ENCODE assay signal across 36 cellular contexts in genomic region chr4:183733181-183733580, GRCh38.
"Had no signal": no experiment of that assay in that cellular context is flagged by ENCODE, and none has a peak within 500 bp of the region (broad histone marks: within the 10 kb centered on the region; RNA-seq: fewer than 3 reads in every experiment).

No MANE protein-coding gene starts in this region.

- H3K4me1 Mint-ChIP-seq: activated B cell treated with CpG ODN at 0.5 μM for 24 hours; activated CD8-positive, alpha-beta memory T cell treated with anti-CD3 and anti-CD28 coated beads, Interleukin-2, amount 10 ng/mL, durations not matched to agents 7 days and 5 days; activated naive CD4-positive, alpha-beta T cell treated with anti-CD3 and anti-CD28 coated beads, Interleukin-2, amount 50 U/mL, for 24 hours; activated naive CD8-positive, alpha-beta T cell treated with anti-CD3 and anti-CD28 coated beads for 36 hours; activated naive CD8-positive, alpha-beta T cell treated with anti-CD3 and anti-CD28 coated beads, Interleukin-2, amount 50 U/mL, for 24 hours; T-helper 17 cell had no signal

- H3K27ac ChIP-seq: adrenal gland, body of pancreas, colonic mucosa, epithelial cell of prostate, esophagus squamous epithelium, heart left ventricle, WERI-Rb-1 had no signal

- H3K27me3 Mint-ChIP-seq: activated naive CD4-positive, alpha-beta T cell treated with anti-CD3 and anti-CD28 coated beads, Interleukin-2, amount 50 U/mL, for 24 hours; activated naive CD8-positive, alpha-beta T cell treated with anti-CD3 and anti-CD28 coated beads for 36 hours had no signal

- H3K4me3 Mint-ChIP-seq: activated B cell treated with CpG ODN at 0.5 μM for 24 hours; activated CD8-positive, alpha-beta memory T cell treated with anti-CD3 and anti-CD28 coated beads, Interleukin-2, amount 10 ng/mL, durations not matched to agents 7 days and 5 days; activated CD8-positive, alpha-beta T cell treated with anti-CD3 and anti-CD28 coated beads, Interleukin-2, amount 10 ng/mL, durations not matched to agents 7 days and 5 days; activated naive CD4-positive, alpha-beta T cell treated with anti-CD3 and anti-CD28 coated beads for 36 hours; activated naive CD4-positive, alpha-beta T cell treated with anti-CD3 and anti-CD28 coated beads, Interleukin-2, amount 50 U/mL, for 24 hours; activated naive CD8-positive, alpha-beta T cell treated with anti-CD3 and anti-CD28 coated beads for 36 hours; activated naive CD8-positive, alpha-beta T cell treated with anti-CD3 and anti-CD28 coated beads, Interleukin-2, amount 50 U/mL, for 24 hours; activated T-helper 1 cell treated with anti-CD3 and anti-CD28 coated beads, Interleukin-12 subunit alpha, Interleukin-12 subunit beta, Interleukin-2, Interleukin-4 antibody, amounts not matched to agents 30 ng/mL and 10 ng/mL and 1 ng/mL, durations not matched to agents 14 hours and 24 hours and 36 hours; T-helper 17 cell; T-helper 2 cell treated with Interferon-gamma antibody and Interleukin-4, amounts not matched to agents 5 μg/mL and 100 μg/mL, for 36 hours had no signal

- ATAC-seq: activated CD4-positive, CD25-positive, alpha-beta regulatory T cell treated with anti-CD3 and anti-CD28 coated beads, Interleukin-2, amount 50 U/mL, for 24 hours; activated CD8-positive, alpha-beta memory T cell treated with anti-CD3 and anti-CD28 coated beads, Interleukin-2, amount 10 ng/mL, durations not matched to agents 7 days and 5 days; activated CD8-positive, alpha-beta T cell treated with anti-CD3 and anti-CD28 coated beads, Interleukin-2, amount 10 ng/mL, durations not matched to agents 7 days and 5 days; activated naive CD8-positive, alpha-beta T cell treated with anti-CD3 and anti-CD28 coated beads, Interleukin-2, amount 50 U/mL, for 24 hours; body of pancreas; T-helper 17 cell had no signal

- DNase-seq: activated B cell treated with CpG ODN at 0.5 μM for 24 hours; activated CD4-positive, alpha-beta T cell treated with anti-CD3 and anti-CD28 coated beads for 48 hours; activated CD4-positive, alpha-beta T cell treated with anti-CD3 and anti-CD28 coated beads, Interleukin-2, amount 50 U/mL, for 1 hour; activated CD4-positive, alpha-beta T cell treated with anti-CD3 and anti-CD28 coated beads, Interleukin-2, amount 50 U/mL, for 48 hours; activated CD8-positive, alpha-beta memory T cell treated with anti-CD3 and anti-CD28 coated beads, Interleukin-2, amount 10 ng/mL, durations not matched to agents 7 days and 5 days; activated CD8-positive, alpha-beta memory T cell treated with anti-CD3 and anti-CD28 coated beads, Interleukin-2, amount 50 U/mL, for 4 hours; activated CD8-positive, alpha-beta T cell treated with anti-CD3 and anti-CD28 coated beads, Interleukin-2, amount 10 ng/mL, durations not matched to agents 7 days and 5 days; activated effector memory CD4-positive, alpha-beta T cell treated with anti-CD3 and anti-CD28 coated beads, Interleukin-2, amount 50 U/mL, for 16 hours; activated naive CD4-positive, alpha-beta T cell treated with anti-CD3 and anti-CD28 coated beads for 36 hours; activated naive CD8-positive, alpha-beta T cell treated with anti-CD3 and anti-CD28 coated beads for 36 hours; activated naive CD8-positive, alpha-beta T cell treated with anti-CD3 and anti-CD28 coated beads, Interleukin-2, amount 50 U/mL, for 24 hours; activated T-cell treated with anti-CD3 and anti-CD28 coated beads, Interleukin-2, amount 50 U/mL, for 1 hour; activated T-cell treated with anti-CD3 and anti-CD28 coated beads, Interleukin-2, amount 50 U/mL, for 48 hours; adrenal gland; amygdala; aorta; body of pancreas; caudate nucleus; cerebellar nuclear complex; colonic mucosa; effector CD8-positive, alpha-beta T cell; esophagus squamous epithelium; foreskin melanocyte; heart left ventricle; T-helper 1 cell; T-helper 17 cell; T1000; WERI-Rb-1 had no signal

- H3K27me3 ChIP-seq: adrenal gland, body of pancreas, colonic mucosa, esophagus squamous epithelium, heart left ventricle had no signal

- H3K9me3 Mint-ChIP-seq: activated B cell treated with CpG ODN at 0.5 μM for 24 hours; activated naive CD4-positive, alpha-beta T cell treated with anti-CD3 and anti-CD28 coated beads for 36 hours; activated naive CD4-positive, alpha-beta T cell treated with anti-CD3 and anti-CD28 coated beads, Interleukin-2, amount 50 U/mL, for 24 hours; activated naive CD8-positive, alpha-beta T cell treated with anti-CD3 and anti-CD28 coated beads for 36 hours; activated naive CD8-positive, alpha-beta T cell treated with anti-CD3 and anti-CD28 coated beads, Interleukin-2, amount 50 U/mL, for 24 hours; activated T-helper 1 cell treated with anti-CD3 and anti-CD28 coated beads, Interleukin-12 subunit alpha, Interleukin-12 subunit beta, Interleukin-2, Interleukin-4 antibody, amounts not matched to agents 30 ng/mL and 10 ng/mL and 1 ng/mL, durations not matched to agents 14 hours and 24 hours and 36 hours; activated T-helper 2 cell treated with anti-CD3 and anti-CD28 coated beads, Interferon-gamma antibody, Interleukin-2, Interleukin-4, amounts not matched to agents 10 μg/mL and 5 μg/mL and 100 μg/mL, durations not matched to agents 14 hours and 24 hours and 36 hours; T-helper 2 cell treated with Interferon-gamma antibody and Interleukin-4, amounts not matched to agents 5 μg/mL and 100 μg/mL, for 36 hours had no signal

- H3K36me3 Mint-ChIP-seq: activated CD8-positive, alpha-beta memory T cell treated with anti-CD3 and anti-CD28 coated beads, Interleukin-2, amount 10 ng/mL, durations not matched to agents 7 days and 5 days; activated naive CD4-positive, alpha-beta T cell treated with anti-CD3 and anti-CD28 coated beads, Interleukin-2, amount 50 U/mL, for 24 hours; activated naive CD8-positive, alpha-beta T cell treated with anti-CD3 and anti-CD28 coated beads for 36 hours had no signal

- H3K36me3 ChIP-seq: adrenal gland, colonic mucosa, esophagus squamous epithelium, heart left ventricle, WERI-Rb-1 had no signal

- H3K4me1 ChIP-seq: adrenal gland, body of pancreas, colonic mucosa had no signal

- H3K27ac Mint-ChIP-seq: activated B cell treated with CpG ODN at 0.5 μM for 24 hours; activated CD8-positive, alpha-beta memory T cell treated with anti-CD3 and anti-CD28 coated beads, Interleukin-2, amount 10 ng/mL, durations not matched to agents 7 days and 5 days; activated CD8-positive, alpha-beta T cell treated with anti-CD3 and anti-CD28 coated beads, Interleukin-2, amount 10 ng/mL, durations not matched to agents 7 days and 5 days; activated naive CD4-positive, alpha-beta T cell treated with anti-CD3 and anti-CD28 coated beads for 36 hours; activated naive CD4-positive, alpha-beta T cell treated with anti-CD3 and anti-CD28 coated beads, Interleukin-2, amount 50 U/mL, for 24 hours; activated naive CD8-positive, alpha-beta T cell treated with anti-CD3 and anti-CD28 coated beads for 36 hours; activated naive CD8-positive, alpha-beta T cell treated with anti-CD3 and anti-CD28 coated beads, Interleukin-2, amount 50 U/mL, for 24 hours; activated T-helper 1 cell treated with anti-CD3 and anti-CD28 coated beads, Interleukin-12 subunit alpha, Interleukin-12 subunit beta, Interleukin-2, Interleukin-4 antibody, amounts not matched to agents 30 ng/mL and 10 ng/mL and 1 ng/mL, durations not matched to agents 14 hours and 24 hours and 36 hours; activated T-helper 2 cell treated with anti-CD3 and anti-CD28 coated beads, Interferon-gamma antibody, Interleukin-2, Interleukin-4, amounts not matched to agents 10 μg/mL and 5 μg/mL and 100 μg/mL, durations not matched to agents 14 hours and 24 hours and 36 hours; T-helper 17 cell; T-helper 2 cell treated with Interferon-gamma antibody and Interleukin-4, amounts not matched to agents 5 μg/mL and 100 μg/mL, for 36 hours had no signal

- H3K9me3 ChIP-seq: adrenal gland, body of pancreas, colonic mucosa, esophagus squamous epithelium, heart left ventricle had no signal

- H3K4me3 ChIP-seq: adrenal gland, body of pancreas, colonic mucosa, esophagus squamous epithelium, heart left ventricle had no signal

- FAIRE-seq: endometrium, endothelial cell of umbilical vein had no signal
